15 cellular contexts compared by ENCODE assay signal in the genomic region with DNA sequence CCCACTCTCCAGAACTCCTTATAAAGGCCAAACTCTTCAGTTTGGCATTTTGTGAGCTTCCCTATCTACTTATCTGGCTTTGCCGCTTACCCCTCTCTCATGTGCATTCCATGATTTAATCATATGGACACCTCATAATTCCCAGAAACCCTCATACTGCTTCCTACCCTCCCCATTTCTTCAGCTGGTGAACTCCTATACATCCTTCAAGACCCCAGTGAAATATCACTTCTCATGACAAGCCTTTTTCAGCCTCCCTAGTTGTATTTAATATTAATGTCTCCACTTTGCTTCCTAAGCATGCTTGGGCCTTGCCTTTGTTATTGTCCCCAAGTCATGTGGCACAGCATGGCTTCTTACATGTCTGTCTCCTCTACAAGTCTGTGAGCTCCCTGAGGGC. TPM values are rescaled to one million over a fixed set of nuclear protein-coding genes. Genes with fewer than 3 reads are reported as not detected.
A peak's percentile ranks its signal among the peaks of the same experiment; 100 is the strongest.
DNase-seq lines count a peak whose midpoint lies in the region; ATAC-seq and TF ChIP-seq lines count a peak whose summit lies in the region.
"Had no signal": no experiment of that assay in that cellular context is flagged by ENCODE, and none has a peak within 500 bp of the region (broad histone marks: within the 10 kb centered on the region; RNA-seq: fewer than 3 reads in every experiment).

No MANE protein-coding gene starts in this region.

- H3K4me1 Mint-ChIP-seq in glutamatergic neuron (ENCODE audit: low read depth, unreplicated experiment) (peaks cover 36% of the 10 kb centered on the region), nephron progenitor cell (peaks cover 75% of the 10 kb centered on the region)
- peaks cover 7% of the 10 kb centered on the region for H3K4me1 Mint-ChIP-seq in activated CD8-positive, alpha-beta T cell treated with anti-CD3 and anti-CD28 coated beads, Interleukin-2, amount 10 ng/mL, durations not matched to agents 7 days and 5 days (ENCODE audit: low read depth)

- H3K36me3 ChIP-seq in cardiac muscle cell = no peaks in the 10 kb centered on the region
- H3K36me3 ChIP-seq: BLaER1, HAP-1 had no signal

- POLR2A ChIA-PET in activated CD8-positive, alpha-beta T cell treated with anti-CD3 and anti-CD28 coated beads, Interleukin-2, amount 10 ng/mL, durations not matched to agents 7 days and 5 days (lab: Charles Lee) = interaction anchor here (0.6 kb wide), 1 partner anchor 98 kb away, joined by 3 read pairs; no protein-coding TSS in a partner anchor

- no peak overlapping the region for H3K4me3 ChIP-seq in cardiac muscle cell
- H3K4me3 ChIP-seq: BLaER1, HAP-1 had no signal

- H3K27ac ChIP-seq in cardiac muscle cell = peak overlapping the region; percentile 74
- H3K27ac ChIP-seq: BLaER1 had no signal

- H3K9me3 Mint-ChIP-seq in glutamatergic neuron (ENCODE audit: unreplicated experiment) = peaks cover 4% of the 10 kb centered on the region
- peaks cover 7% of the 10 kb centered on the region for H3K9me3 Mint-ChIP-seq in nephron progenitor cell
- H3K9me3 Mint-ChIP-seq in activated CD8-positive, alpha-beta T cell treated with anti-CD3 and anti-CD28 coated beads, Interleukin-2, amount 10 ng/mL, durations not matched to agents 7 days and 5 days (ENCODE audit: insufficient read depth) = peaks cover 3% of the 10 kb centered on the region

- TF ChIP-seq CTCF in cardiac muscle cell (IDR thresholded peaks at IDR 0.05; ENCODE audit: low read depth, low read length) (no peak), glutamatergic neuron (IDR thresholded peaks at IDR 0.05; ENCODE audit: partially characterized antibody, unreplicated experiment) (no peak), nephron progenitor cell (IDR thresholded peaks at IDR 0.05) (no peak)

- peaks cover 6% of the 10 kb centered on the region for H3K36me3 Mint-ChIP-seq in glutamatergic neuron (ENCODE audit: unreplicated experiment)
- H3K36me3 Mint-ChIP-seq in nephron progenitor cell (ENCODE audit: low read depth) = no peaks in the 10 kb centered on the region
- no peaks in the 10 kb centered on the region for H3K36me3 Mint-ChIP-seq in activated CD8-positive, alpha-beta T cell treated with anti-CD3 and anti-CD28 coated beads, Interleukin-2, amount 10 ng/mL, durations not matched to agents 7 days and 5 days (ENCODE audit: low read depth)
- H3K36me3 Mint-ChIP-seq: CD14-positive monocyte had no signal

- in situ Hi-C loops in KBM-7 (cut with MboI; ENCODE audit: low pct_unique_long_range_greater_than_20kb, low sequenced_read_pairs) = no loop called here

- H3K4me3 Mint-ChIP-seq in glutamatergic neuron (ENCODE audit: unreplicated experiment) (peak overlapping the region; percentile 9), nephron progenitor cell (no peak overlapping the region)
- no peak overlapping the region for H3K4me3 Mint-ChIP-seq in activated CD8-positive, alpha-beta T cell treated with anti-CD3 and anti-CD28 coated beads, Interleukin-2, amount 10 ng/mL, durations not matched to agents 7 days and 5 days
- H3K4me3 Mint-ChIP-seq: CD14-positive monocyte; CD4-positive, alpha-beta memory T cell had no signal

- intact Hi-C loops in left ventricle myocardium superior (cut with micrococcal nuclease) = no loop called here

- H3K27me3 ChIP-seq in cardiac muscle cell = no peaks in the 10 kb centered on the region
- H3K27me3 ChIP-seq: BLaER1 had no signal

- H3K9me3 ChIP-seq in cardiac muscle cell (ENCODE audit: low read depth) = no peaks in the 10 kb centered on the region
- H3K9me3 ChIP-seq: HAP-1 had no signal

- H3K27me3 Mint-ChIP-seq in glutamatergic neuron (ENCODE audit: unreplicated experiment) = peaks cover 3% of the 10 kb centered on the region
- peaks cover 5% of the 10 kb centered on the region for H3K27me3 Mint-ChIP-seq in nephron progenitor cell (ENCODE audit: low read depth, poor library complexity)
- H3K27me3 Mint-ChIP-seq in activated CD8-positive, alpha-beta T cell treated with anti-CD3 and anti-CD28 coated beads, Interleukin-2, amount 10 ng/mL, durations not matched to agents 7 days and 5 days (ENCODE audit: low read depth) = peaks cover 19% of the 10 kb centered on the region
- H3K27me3 Mint-ChIP-seq: CD4-positive, alpha-beta memory T cell had no signal

- H3K27ac Mint-ChIP-seq in glutamatergic neuron (ENCODE audit: unreplicated experiment) (peak overlapping the region; percentile 40), nephron progenitor cell (peak overlapping the region; percentile 10)
- H3K27ac Mint-ChIP-seq in activated CD8-positive, alpha-beta T cell treated with anti-CD3 and anti-CD28 coated beads, Interleukin-2, amount 10 ng/mL, durations not matched to agents 7 days and 5 days = no peak overlapping the region

- DNase-seq in cardiac muscle cell (ENCODE audit: low read depth in 1 of 2, low spot score in 1 of 2) (no peak), left ventricle myocardium superior (no peak), glutamatergic neuron (no peak), nephron progenitor cell (no peak), NCI-H2029 (lab: John Stamatoyannopoulos, UW) (no peak), KBM-7 (no peak)
- no peak for DNase-seq in activated CD8-positive, alpha-beta T cell treated with anti-CD3 and anti-CD28 coated beads, Interleukin-2, amount 10 ng/mL, durations not matched to agents 7 days and 5 days
- DNase-seq: 8988T; CD4-positive, alpha-beta memory T cell; DMS79; GDM1; IMR-90 had no signal

- no peak for ATAC-seq in left ventricle myocardium superior
- no peak for ATAC-seq in activated CD8-positive, alpha-beta T cell treated with anti-CD3 and anti-CD28 coated beads, Interleukin-2, amount 10 ng/mL, durations not matched to agents 7 days and 5 days

- CTCF ChIA-PET in activated CD8-positive, alpha-beta T cell treated with anti-CD3 and anti-CD28 coated beads, Interleukin-2, amount 10 ng/mL, durations not matched to agents 7 days and 5 days (lab: Charles Lee) = no interaction called here

- peaks cover 22% of the 10 kb centered on the region for H3K4me1 ChIP-seq in cardiac muscle cell (ENCODE audit: low read depth)
- H3K4me1 ChIP-seq: HAP-1 had no signal

RNA-seq across cellular contexts. Expression of a gene that starts 13.7 kb away (rescaled TPM):
- total RNA-seq in cardiac muscle cell (48.1 and 68.6 TPM in 2 replicates), left ventricle myocardium superior (94.6 TPM), glutamatergic neuron (ENCODE audit: unreplicated experiment) (80.4 TPM)
- 82.8 and 122 TPM in 2 replicates for polyA plus RNA-seq in cardiac muscle cell
- total RNA-seq in activated CD8-positive, alpha-beta T cell treated with anti-CD3 and anti-CD28 coated beads, Interleukin-2, amount 10 ng/mL, durations not matched to agents 7 days and 5 days = 1 to 10 TPM; 7.5 to 8.7 TPM
- polyA plus RNA-seq: CD14-positive monocyte had no signal
